8 cellular contexts compared by ENCODE assay signal in genomic region chr6:3163248-3163594, GRCh38. TPM values are rescaled to one million over a fixed set of nuclear protein-coding genes. Genes with fewer than 3 reads are reported as not detected.
DNase-seq lines count a peak whose midpoint lies in the region; ATAC-seq and TF ChIP-seq lines count a peak whose summit lies in the region.

No MANE protein-coding gene starts in this region.

- DNase-seq in AG09309 (ENCODE audit: low read depth) (no peak), SJCRH30 (no peak), fibroblast of villous mesenchyme (ENCODE audit: low read depth) (no peak), globus pallidus (ENCODE audit: low spot score) (no peak)

- no peaks in the 10 kb centered on the region for H3K36me3 ChIP-seq in SJCRH30

- H3K4me1 ChIP-seq in SJCRH30: peaks cover 6% of the 10 kb centered on the region; the same call in 1 of the 2 replicates

- H3K4me3 ChIP-seq in AG09309 (ENCODE audit: control insufficient read depth, low read depth, low read length) (peak overlapping the region; percentile 66), SJCRH30 (peak overlapping the region; percentile 69), fibroblast of villous mesenchyme (ENCODE audit: low read depth, low read length) (peak overlapping the region; percentile 74), skin epidermis (peak overlapping the region; percentile 38 to 76 (median 65))

- TF ChIP-seq CTCF in AG09309 (IDR thresholded peaks at IDR 0.05; ENCODE audit: control insufficient read depth, insufficient read depth, low read depth, low read length, missing control alignments): no peak
- TF ChIP-seq CTCF in fibroblast of villous mesenchyme (IDR thresholded peaks at IDR 0.05; ENCODE audit: insufficient read depth, low read depth, low read length): peak; percentile 3

- H3K9me3 ChIP-seq in SJCRH30 (replicated peaks): no peaks in the 10 kb centered on the region

- ATAC-seq in GM21526 (IDR thresholded peaks at IDR 0.05; ENCODE audit: low FRiP score, unreplicated experiment) (peak; percentile 21), HG02763 (IDR thresholded peaks at IDR 0.05; ENCODE audit: unreplicated experiment) (no peak), HG03378 (IDR thresholded peaks at IDR 0.05; ENCODE audit: unreplicated experiment) (no peak)

- H3K27me3 ChIP-seq in SJCRH30: no peaks in the 10 kb centered on the region

- no peak overlapping the region for H3K27ac ChIP-seq in SJCRH30
- peak overlapping the region in 20 of 21 experiments; percentile 79 to 98 (median 93) for H3K27ac ChIP-seq in skin epidermis

RNA-seq across cellular contexts. Expression of gene TUBB2A, which starts 5.9 kb away (rescaled TPM):
- 10.6 and 16.7 TPM in 2 replicates for total RNA-seq in SJCRH30 (2014; rRNA removed; shearing (Covaris generic))
- total RNA-seq in fibroblast of villous mesenchyme: 81.5 and 90.7 TPM in 2 replicates

RNA-seq across cellular contexts. Expression of gene BPHL, which starts 44.7 kb away (rescaled TPM):
- total RNA-seq in SJCRH30 (2014; rRNA removed; shearing (Covaris generic)): 7.1 and 7.3 TPM in 2 replicates
- 16.1 and 17.3 TPM in 2 replicates for total RNA-seq in fibroblast of villous mesenchyme
